12 cellular contexts compared by ENCODE assay signal in genomic region chr11:113162590-113162961, GRCh38.
DNase-seq lines count a peak whose midpoint lies in the region; ATAC-seq, FAIRE-seq and TF ChIP-seq lines count a peak whose summit lies in the region.
"Had no signal": no experiment of that assay in that cellular context is flagged by ENCODE, and none has a peak within 500 bp of the region (broad histone marks: within the 10 kb centered on the region; RNA-seq: fewer than 3 reads in every experiment).

No MANE protein-coding gene starts in this region.

- peaks cover 56% of the 10 kb centered on the region for H3K4me1 ChIP-seq in left ventricle myocardium inferior
- peaks cover 12% of the 10 kb centered on the region for H3K4me1 ChIP-seq in skeletal muscle satellite cell (ENCODE audit: control insufficient read depth, insufficient read depth, low read length)
- no peaks in the 10 kb centered on the region for H3K4me1 ChIP-seq in GM23248 (ENCODE audit: insufficient read depth)

- no peaks in the 10 kb centered on the region for H3F3A ChIP-seq in GM23248 (ENCODE audit: insufficient read depth)

- peak overlapping the region; percentile 51 for H3K27ac ChIP-seq in left ventricle myocardium inferior (replicated peaks)
- H3K27ac ChIP-seq in GM23248 = no peak overlapping the region

- in situ Hi-C loops in GM23248 (cut with MboI) = no loop called here

- H2AFZ ChIP-seq in GM23248 = no peak overlapping the region

- H3K9me3 ChIP-seq in left ventricle myocardium inferior (replicated peaks) (no peaks in the 10 kb centered on the region), skeletal muscle satellite cell (replicated peaks; ENCODE audit: low read length) (no peaks in the 10 kb centered on the region), GM23248 (ENCODE audit: low read depth) (no peaks in the 10 kb centered on the region)
- H3K9me3 ChIP-seq: esophagus muscularis mucosa, mucosa of descending colon had no signal

- H3K9me2 ChIP-seq in GM23248 (ENCODE audit: insufficient read depth) = no peaks in the 10 kb centered on the region

- intact Hi-C loops in left ventricle myocardium inferior (cut with micrococcal nuclease) = no loop called here

- H3K4me2 ChIP-seq in skeletal muscle satellite cell (ENCODE audit: low read length) (peak overlapping the region; percentile 53), GM23248 (ENCODE audit: unreplicated experiment) (no peak overlapping the region)

- TF ChIP-seq CTCF in left ventricle myocardium inferior (IDR thresholded peaks at IDR 0.05; ENCODE audit: borderline replicate concordance) (peak; percentile 36), D721Med (IDR thresholded peaks at IDR 0.05; ENCODE audit: insufficient read depth, missing control alignments) (no peak)

- DNase-seq in NCI-H1092 treated with DMSO at 0.1 percent for 48 hours (lab: John Stamatoyannopoulos, UW) (peak; percentile 75), SK-N-DZ (ENCODE audit: low spot score) (peak; percentile 25), left ventricle myocardium inferior (no peak), D721Med (ENCODE audit: insufficient read length, low spot score) (no peak), GM23248 (no peak)
- DNase-seq: mucosa of descending colon, NCI-H1436 had no signal

- H3K9ac ChIP-seq in skeletal muscle satellite cell (ENCODE audit: low read depth, low read length) (peak overlapping the region; percentile 10), GM23248 (no peak overlapping the region)

- no peak overlapping the region for H3K4me3 ChIP-seq in left ventricle myocardium inferior
- H3K4me3 ChIP-seq in skeletal muscle satellite cell (ENCODE audit: low read length) = no peak overlapping the region
- no peak overlapping the region for H3K4me3 ChIP-seq in GM23248
- H3K4me3 ChIP-seq: esophagus muscularis mucosa, mucosa of descending colon had no signal

- 86 to 89% methylated on average over 10 of the region's 10 CpGs for WGBS in GM23248 (ENCODE audit: low coverage in 1 of 2, low lambda C conversion rate in 2 of 2, missing lambda C conversion rate in 2 of 2), 2 experiments

- no peaks in the 10 kb centered on the region for H4K20me1 ChIP-seq in GM23248 (ENCODE audit: insufficient read depth)

- FAIRE-seq in D721Med (lab: Jason Lieb, UNC) = no peak
- FAIRE-seq: TTC549 had no signal

- H3K36me3 ChIP-seq in left ventricle myocardium inferior (no peaks in the 10 kb centered on the region), skeletal muscle satellite cell (ENCODE audit: insufficient read depth, low read length) (no peaks in the 10 kb centered on the region), GM23248 (ENCODE audit: low read depth) (no peaks in the 10 kb centered on the region)
- H3K36me3 ChIP-seq: esophagus muscularis mucosa had no signal

- H3K27me3 ChIP-seq in left ventricle myocardium inferior (ENCODE audit: low read depth) = no peaks in the 10 kb centered on the region
- no peaks in the 10 kb centered on the region for H3K27me3 ChIP-seq in skeletal muscle satellite cell (ENCODE audit: control insufficient read depth, insufficient read depth, low read length)
- H3K27me3 ChIP-seq in GM23248 (replicated peaks; ENCODE audit: insufficient read depth) = no peaks in the 10 kb centered on the region
- H3K27me3 ChIP-seq: esophagus muscularis mucosa had no signal

- ATAC-seq in GM18867 (IDR thresholded peaks at IDR 0.05; ENCODE audit: unreplicated experiment) (no peak), GM18909 (IDR thresholded peaks at IDR 0.05; ENCODE audit: poor library complexity, unreplicated experiment) (no peak)

- no peaks in the 10 kb centered on the region for H3K79me2 ChIP-seq in GM23248 (ENCODE audit: insufficient read depth)

Comparison
In these comparisons a context has a peak if more than half of its experiments do, and no peak if none do; other contexts are left out.
1. DNase-seq: peak in NCI-H1092 treated with DMSO at 0.1 percent for 48 hours (single experiment) and SK-N-DZ (single experiment); none in left ventricle myocardium inferior (single experiment), D721Med (single experiment) and GM23248 (single experiment).